ENCODE assay signal across 18 cellular contexts in genomic region chr12:62658910-62659309, GRCh38.
DNase-seq lines count a peak whose midpoint lies in the region; ATAC-seq and TF ChIP-seq lines count a peak whose summit lies in the region.
"Had no signal": no experiment of that assay in that cellular context is flagged by ENCODE, and none has a peak within 500 bp of the region (broad histone marks: within the 10 kb centered on the region; RNA-seq: fewer than 3 reads in every experiment).

No MANE protein-coding gene starts in this region.

- H3K79me2 ChIP-seq in H9 (ENCODE audit: insufficient read depth, low read length) (no peaks in the 10 kb centered on the region), mesendoderm (ENCODE audit: control insufficient read depth, insufficient read depth, low read length) (no peaks in the 10 kb centered on the region), smooth muscle cell (ENCODE audit: low read depth) (no peaks in the 10 kb centered on the region)

- H3K36me3 Mint-ChIP-seq in H9 (ENCODE audit: insufficient read depth in 1 of 3, low read depth in 3 of 3): peaks cover 10 to 20% (median 14%) of the 10 kb centered on the region in 3 experiments; a peak in 6 of 7 replicates

- peaks cover 8% of the 10 kb centered on the region; the same call in 1 of the 2 replicates for H3K27me3 ChIP-seq in H9 (ENCODE audit: insufficient read depth, low read length)
- H3K27me3 ChIP-seq in mesendoderm (ENCODE audit: insufficient read depth, low read length, poor library complexity): no peaks in the 10 kb centered on the region
- H3K27me3 ChIP-seq in smooth muscle cell (ENCODE audit: low read depth): no peaks in the 10 kb centered on the region
- H3K27me3 ChIP-seq: BLaER1 treated with 17β-estradiol and CSF1 and Interleukin-3, amounts not matched to agents 10 nM and 100 nM had no signal

- peak overlapping the region; percentile 37 to 71; a peak in 4 of 5 replicates for H3K4me3 Mint-ChIP-seq in H9
- H3K4me3 Mint-ChIP-seq: CD8-positive, alpha-beta memory T cell had no signal

- H3K9me3 Mint-ChIP-seq in H9: no peaks in the 10 kb centered on the region; a peak in 2 of 5 replicates
- H3K9me3 Mint-ChIP-seq: CD8-positive, alpha-beta memory T cell had no signal

- no peak overlapping the region for H4K8ac ChIP-seq in H9 (replicated peaks; ENCODE audit: insufficient read length, low read depth, low read length)
- H4K8ac ChIP-seq in mesendoderm (ENCODE audit: low read depth, low read length): no peak overlapping the region

- H3K27me3 Mint-ChIP-seq in H9 (ENCODE audit: low read depth): peaks cover 43% of the 10 kb centered on the region

- H3K4ac ChIP-seq in H9 (ENCODE audit: low read depth, low read length) (0 out of 2 replicates have a peak overlapping the region, but pooled peaks have one; percentile 40), mesendoderm (ENCODE audit: low read depth, low read length) (peak overlapping the region; percentile 46)

- no CpG with 5 or more reads among the region's 7 CpGs for WGBS in H9 (ENCODE audit: extremely low coverage, insufficient read length, low lambda C conversion rate)
- WGBS in mesendoderm (ENCODE audit: extremely low coverage, insufficient coverage, low lambda C conversion rate): no CpG with 5 or more reads among the region's 7 CpGs
- 83% methylated on average over 7 of the region's 7 CpGs for WGBS in smooth muscle cell (ENCODE audit: low lambda C conversion rate)

- H3K4me1 Mint-ChIP-seq in H9: peaks cover 74 to 76% of the 10 kb centered on the region in 2 experiments

- H3K27ac Mint-ChIP-seq in H9: peak overlapping the region; percentile 85 to 100 (median 96); a peak in 5 of 7 replicates

- H3F3A ChIP-seq in smooth muscle cell (ENCODE audit: low read depth): no peaks in the 10 kb centered on the region

- no peaks in the 10 kb centered on the region for H3K23me2 ChIP-seq in H9 (ENCODE audit: insufficient read length, low read depth, low read length, poor library complexity, severe bottlenecking)

- no peak overlapping the region for H2BK120ac ChIP-seq in H9 (ENCODE audit: low read depth, low read length, poor library complexity, severe bottlenecking)
- peak overlapping the region; percentile 95 for H2BK120ac ChIP-seq in mesendoderm (ENCODE audit: low read depth, low read length)

- H3K79me1 ChIP-seq in H9 (ENCODE audit: insufficient read depth, low read depth, low read length, poor library complexity, severe bottlenecking) (no peaks in the 10 kb centered on the region), mesendoderm (ENCODE audit: low read length) (no peaks in the 10 kb centered on the region)

- TF ChIP-seq CTCF in H9 (conservative IDR thresholded peaks at IDR 0.05): no peak
- TF ChIP-seq CTCF in smooth muscle cell (IDR thresholded peaks at IDR 0.05; ENCODE audit: borderline replicate concordance, insufficient read depth, poor library complexity, severe bottlenecking): no peak

- ATAC-seq in GM18867 (IDR thresholded peaks at IDR 0.05; ENCODE audit: unreplicated experiment) (no peak), HG02938 (IDR thresholded peaks at IDR 0.05; ENCODE audit: unreplicated experiment) (no peak)
- ATAC-seq: K562, PC-3 had no signal

- peak overlapping the region; percentile 31; the same call in 1 of the 2 replicates for H3K14ac ChIP-seq in H9 (ENCODE audit: insufficient read depth, low read length)

- H2AK5ac ChIP-seq in H9 (ENCODE audit: insufficient read length, low read length) (peak overlapping the region; percentile 79), mesendoderm (ENCODE audit: low read length) (peak overlapping the region; percentile 98)

- H3K9ac ChIP-seq in H9 (ENCODE audit: extremely low read depth, insufficient read length, low read length) (no peak overlapping the region), mesendoderm (ENCODE audit: low read length) (peak overlapping the region; percentile 54), smooth muscle cell (ENCODE audit: low read depth) (no peak overlapping the region)
- H3K9ac ChIP-seq: BLaER1 treated with 17β-estradiol and CSF1 and Interleukin-3, amounts not matched to agents 10 nM and 100 nM had no signal

- H4K5ac ChIP-seq in H9 (ENCODE audit: insufficient read length, low read depth, low read length) (peak overlapping the region; percentile 23), mesendoderm (ENCODE audit: low read length) (peak overlapping the region; percentile 77)

- H3K18ac ChIP-seq in H9 (ENCODE audit: insufficient read length, low read depth, low read length) (peak overlapping the region; percentile 64), mesendoderm (ENCODE audit: low read length) (peak overlapping the region; percentile 24)

- H3K56ac ChIP-seq in H9 (ENCODE audit: insufficient read length, low read depth, low read length) (no peak overlapping the region), mesendoderm (ENCODE audit: low read length) (peak overlapping the region; percentile 84)

- peak overlapping the region; percentile 91 for H4K91ac ChIP-seq in H9 (ENCODE audit: insufficient read length, low read depth, low read length)

- H2BK15ac ChIP-seq in H9 (ENCODE audit: low read depth, low read length) (no peak overlapping the region), mesendoderm (replicated peaks; ENCODE audit: low read depth) (peak overlapping the region; percentile 28)

- no peak for DNase-seq in H9
- DNase-seq in ecto neural progenitor cell (ENCODE audit: low spot score): peak; percentile 47
- DNase-seq in mesendoderm: peak; percentile 35
- DNase-seq in activated effector memory CD4-positive, alpha-beta T cell treated with anti-CD3 and anti-CD28 coated beads, Interleukin-2, amount 50 U/mL, for 16 hours: no peak
- no peak for DNase-seq in smooth muscle cell (lab: John Stamatoyannopoulos, UW; ENCODE audit: unreplicated experiment)
- DNase-seq: CD8-positive, alpha-beta memory T cell; NCI-H1105 treated with DMSO at 0.1 percent for 48 hours; NCI-H1694 treated with DMSO at 0.1 percent for 48 hours; NCI-H2227 treated with DMSO at 0.1 percent for 48 hours; NCI-H524; NCI-H82; PC-3; RPMI8226; SIG-M5 had no signal

- H4K20me1 ChIP-seq in H9 (ENCODE audit: control insufficient read depth, insufficient read depth, insufficient read length) (no peaks in the 10 kb centered on the region), smooth muscle cell (ENCODE audit: low read depth) (no peaks in the 10 kb centered on the region)
- H4K20me1 ChIP-seq: BLaER1 treated with 17β-estradiol and CSF1 and Interleukin-3, amounts not matched to agents 10 nM and 100 nM had no signal

- no peaks in the 10 kb centered on the region for H3K36me3 ChIP-seq in mesendoderm (ENCODE audit: control insufficient read depth, insufficient read depth, low read length)
- no peaks in the 10 kb centered on the region for H3K36me3 ChIP-seq in smooth muscle cell (ENCODE audit: low read depth)
- H3K36me3 ChIP-seq: BLaER1 treated with 17β-estradiol and CSF1 and Interleukin-3, amounts not matched to agents 10 nM and 100 nM had no signal

- no peak overlapping the region for H3K4me2 ChIP-seq in H9 (ENCODE audit: insufficient read depth, insufficient read length, low read length)
- H3K4me2 ChIP-seq in mesendoderm (ENCODE audit: low read length): no peak overlapping the region
- no peak overlapping the region for H3K4me2 ChIP-seq in smooth muscle cell
- H3K4me2 ChIP-seq: BLaER1 treated with 17β-estradiol and CSF1 and Interleukin-3, amounts not matched to agents 10 nM and 100 nM had no signal

- H2BK5ac ChIP-seq in H9 (ENCODE audit: insufficient read length, low read length) (no peak overlapping the region), mesendoderm (ENCODE audit: low read length) (peak overlapping the region; percentile 95)

- peaks cover 37% of the 10 kb centered on the region for H3K4me1 ChIP-seq in H9 (ENCODE audit: insufficient read depth, low read length)
- H3K4me1 ChIP-seq in mesendoderm (ENCODE audit: control insufficient read depth, low read depth, low read length): peaks cover 29% of the 10 kb centered on the region
- peaks cover 41% of the 10 kb centered on the region for H3K4me1 ChIP-seq in smooth muscle cell (ENCODE audit: low read depth)

- H3K4me3 ChIP-seq in mesendoderm (ENCODE audit: low read length) (no peak overlapping the region), smooth muscle cell (no peak overlapping the region)
- H3K4me3 ChIP-seq: BLaER1 treated with 17β-estradiol and CSF1 and Interleukin-3, amounts not matched to agents 10 nM and 100 nM; K562 had no signal

- H3K9me3 ChIP-seq in H9 (ENCODE audit: control insufficient read depth, low read depth, low read length): no peaks in the 10 kb centered on the region
- H3K9me3 ChIP-seq in smooth muscle cell (replicated peaks; ENCODE audit: low read depth): no peaks in the 10 kb centered on the region

- no peak overlapping the region for H3T11ph ChIP-seq in H9 (ENCODE audit: low read length)

- H2AFZ ChIP-seq in H9 (ENCODE audit: low read length) (no peak overlapping the region), smooth muscle cell (ENCODE audit: low read depth) (no peak overlapping the region)

- H2BK20ac ChIP-seq in H9 (ENCODE audit: low read depth, low read length, poor library complexity, severe bottlenecking): no peak overlapping the region

- H2BK12ac ChIP-seq in H9 (ENCODE audit: insufficient read length, low read depth, low read length): peak overlapping the region; percentile 83

- H3K27ac ChIP-seq in H9 (ENCODE audit: insufficient read length, low read depth, low read length): peak overlapping the region; percentile 22
- H3K27ac ChIP-seq in mesendoderm (ENCODE audit: low read depth, low read length): peak overlapping the region; percentile 60
- H3K27ac ChIP-seq in smooth muscle cell (ENCODE audit: low read depth): no peak overlapping the region
- H3K27ac ChIP-seq: BLaER1 treated with 17β-estradiol and CSF1 and Interleukin-3, amounts not matched to agents 10 nM and 100 nM had no signal

- H3K23ac ChIP-seq in H9 (ENCODE audit: insufficient read length, low read depth, low read length): no peak overlapping the region
- no peak overlapping the region for H3K23ac ChIP-seq in mesendoderm (ENCODE audit: low read length)

Comparison
In these comparisons a context has a peak if more than half of its experiments do, and no peak if none do; other contexts are left out.
1. DNase-seq: peak in ecto neural progenitor cell (single experiment) and mesendoderm (single experiment); none in H9 (single experiment), activated effector memory CD4-positive, alpha-beta T cell treated with anti-CD3 and anti-CD28 coated beads, Interleukin-2, amount 50 U/mL, for 16 hours (single experiment) and smooth muscle cell (single experiment).